Comparison of ENCODE assay signal across 24 cellular contexts in the genomic region with DNA sequence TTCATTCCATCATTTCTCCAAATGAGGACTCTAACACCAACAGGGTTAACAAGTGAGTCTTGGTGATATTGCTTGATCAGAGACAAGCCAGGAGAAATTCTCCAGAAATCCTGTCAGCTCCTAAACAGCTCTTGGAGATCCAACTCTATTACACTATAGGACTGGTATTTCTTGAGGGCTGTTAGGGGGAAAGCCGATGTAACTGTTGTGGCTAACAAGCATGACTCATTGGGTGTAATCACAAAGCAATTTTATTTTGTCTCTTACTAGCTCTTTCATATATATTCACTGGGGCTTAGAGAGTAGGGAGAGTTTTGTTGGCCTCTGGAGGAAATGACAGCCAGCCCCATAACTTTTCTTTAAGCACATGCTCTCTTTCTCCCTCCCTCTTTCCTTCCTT.
"Had no signal": no experiment of that assay in that cellular context is flagged by ENCODE, and none has a peak within 500 bp of the region (broad histone marks: within the 10 kb centered on the region; RNA-seq: fewer than 3 reads in every experiment).

No MANE protein-coding gene starts in this region.

- H3K4me3 ChIP-seq: esophagus muscularis mucosa, heart left ventricle, neural progenitor cell, right lobe of liver, smooth muscle cell, testis, vagina had no signal

- H3K4me2 ChIP-seq: neural progenitor cell, smooth muscle cell had no signal

- DNase-seq: activated CD4-positive, alpha-beta T cell treated with anti-CD3 and anti-CD28 coated beads for 1 hour; activated CD4-positive, alpha-beta T cell treated with anti-CD3 and anti-CD28 coated beads, Interleukin-2, amount 50 U/mL, for 1 hour; activated gamma-delta T cell treated with Interleukin-2 at 50 U/mL for 16 hours; activated T-cell treated with anti-CD3 and anti-CD28 coated beads, Interleukin-2, amount 50 U/mL, for 1 hour; anterior cingulate cortex; caudate nucleus; dermis blood vessel endothelial cell; effector CD8-positive, alpha-beta T cell; heart left ventricle; left cardiac atrium; mesenchymal stem cell; naive thymus-derived CD4-positive, alpha-beta T cell; posterior cingulate gyrus; right lobe of liver; stimulated activated CD4-positive, alpha-beta T cell treated with anti-CD3 and anti-CD28 coated beads, Interleukin-15, amount 100 ng/mL, for 24 hours; stimulated activated CD8-positive, alpha-beta memory T cell treated with anti-CD3 and anti-CD28 coated beads, Interleukin-4, amount 100 ng/mL, for 48 hours; stimulated activated naive B cell treated with anti-CD40 and anti-IgM and Interleukin-4, amounts not matched to agents 10 μg/mL and 1 μg/mL and 100 μg/mL, for 72 hours; testis; trophoblast cell had no signal

- H3K27me3 ChIP-seq: esophagus muscularis mucosa, heart left ventricle, neural progenitor cell, right lobe of liver, testis, vagina had no signal

- FAIRE-seq: islet of Langerhans had no signal

- H3K36me3 ChIP-seq: esophagus muscularis mucosa, heart left ventricle, neural progenitor cell, right lobe of liver, vagina had no signal

- H3K9ac ChIP-seq: neural progenitor cell had no signal

- H3K4me1 ChIP-seq: esophagus muscularis mucosa, heart left ventricle, neural progenitor cell, right lobe of liver, testis, vagina had no signal

- H3K27ac ChIP-seq: esophagus muscularis mucosa, heart left ventricle, neural progenitor cell, right lobe of liver, testis, vagina had no signal
